ENCODE assay signal across 11 cellular contexts in the genomic region with DNA sequence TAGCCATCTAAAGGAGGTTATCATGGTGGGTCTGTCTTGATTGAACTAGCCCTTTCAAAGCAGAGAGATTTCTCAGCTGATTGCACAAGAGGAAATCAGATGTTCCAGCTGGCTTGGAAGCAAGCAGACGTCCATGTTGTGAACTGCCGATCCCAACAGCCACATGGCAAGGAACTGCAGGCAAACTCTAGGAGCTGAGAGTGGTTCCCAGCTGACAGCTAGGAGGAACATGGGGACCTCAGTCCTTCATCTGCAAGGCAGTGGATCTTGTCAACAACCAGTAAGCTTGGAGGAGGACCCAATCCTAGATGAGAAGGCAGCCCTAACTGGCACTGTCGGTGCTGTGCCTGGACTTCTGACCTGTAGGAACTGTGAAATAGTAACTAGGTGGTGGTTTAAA. TPM values are rescaled to one million over a fixed set of nuclear protein-coding genes. Genes with fewer than 3 reads are reported as not detected.
DNase-seq lines count a peak whose midpoint lies in the region; FAIRE-seq and TF ChIP-seq lines count a peak whose summit lies in the region.
"Had no signal": no experiment of that assay in that cellular context is flagged by ENCODE, and none has a peak within 500 bp of the region (broad histone marks: within the 10 kb centered on the region; RNA-seq: fewer than 3 reads in every experiment).

No MANE protein-coding gene starts in this region.

- peaks cover 58 to 71% of the 10 kb centered on the region in 2 donors for H3K4me1 ChIP-seq in duodenal mucosa (ENCODE audit: control insufficient read depth in 1 of 2, insufficient read depth in 2 of 2, low read length in 2 of 2)
- peaks cover 4 to 52% (median 33%) of the 10 kb centered on the region in 4 donors for H3K4me1 ChIP-seq in liver (ENCODE audit: control insufficient read depth in 4 of 4, insufficient read depth in 4 of 4, low read length in 3 of 4)
- peaks cover 13 to 57% (median 40%) of the 10 kb centered on the region in 5 donors for H3K4me1 ChIP-seq in subcutaneous abdominal adipose tissue (ENCODE audit: control insufficient read depth in 5 of 5, insufficient read depth in 5 of 5, low read length in 5 of 5)

- H3K27ac ChIP-seq in duodenal mucosa (ENCODE audit: low read depth, low read length) = peak overlapping the region; percentile 28
- H3K27ac ChIP-seq in liver (ENCODE audit: low read depth in 1 of 2, low read length in 2 of 2) = peak overlapping the region; percentile 47 to 88
- H3K27ac ChIP-seq in subcutaneous abdominal adipose tissue (ENCODE audit: low read depth, low read length) = peak overlapping the region; percentile 15

- H3K9ac ChIP-seq in duodenal mucosa (ENCODE audit: low read depth in 1 of 2, low read length in 2 of 2) (peak overlapping the region in 1 of 2 donors; percentile 49), liver (ENCODE audit: low read depth in 1 of 2, low read length in 2 of 2) (no peak overlapping the region), subcutaneous abdominal adipose tissue (ENCODE audit: low read length in 5 of 5) (peak overlapping the region in 1 of 5 donors; percentile 65)

- 13% methylated on average over 3 of the region's 3 CpGs for WGBS in liver

- no peaks in the 10 kb centered on the region for H3K36me3 ChIP-seq in duodenal mucosa (ENCODE audit: control insufficient read depth in 1 of 2, insufficient read depth in 2 of 2, low read length in 2 of 2)
- H3K36me3 ChIP-seq in liver (ENCODE audit: control insufficient read depth in 4 of 4, insufficient read depth in 3 of 4, low read depth in 1 of 4, low read length in 3 of 4) = no peaks in the 10 kb centered on the region
- H3K36me3 ChIP-seq in subcutaneous abdominal adipose tissue (ENCODE audit: control insufficient read depth in 5 of 5, insufficient read depth in 5 of 5, low read length in 5 of 5) = peaks cover 0 to 8% (median 4%) of the 10 kb centered on the region in 5 donors

- TF ChIP-seq CTCF in liver (IDR thresholded peaks at IDR 0.05; ENCODE audit: low read depth, low read length, missing input control) = no peak

- no peak for TF ChIP-seq RAD21 in liver (IDR thresholded peaks at IDR 0.05)

- H3K4me3 ChIP-seq in duodenal mucosa (ENCODE audit: low read depth in 1 of 2, low read length in 2 of 2) (peak overlapping the region; percentile 41 to 48), liver (ENCODE audit: low read depth in 1 of 3, low read length in 3 of 3) (peak overlapping the region in 2 of 3 donors; percentile 9 to 27), subcutaneous abdominal adipose tissue (ENCODE audit: low read depth in 1 of 5, low read length in 5 of 5) (peak overlapping the region in 4 of 5 donors; percentile 3 to 56 (median 20))
- H3K4me3 ChIP-seq: esophagus muscularis mucosa had no signal

- DNase-seq in HCEC 1CT = peak; percentile 9
- no peak for DNase-seq in urothelium cell line (ENCODE audit: low spot score)
- DNase-seq in NK-92 treated with Interleukin-12 subunit alpha and Interleukin-12 subunit beta, amount 100 ng/mL, for 24 hours (lab: John Stamatoyannopoulos, UW) = no peak
- DNase-seq in activated CD4-positive, alpha-beta T cell treated with anti-CD3 and anti-CD28 coated beads for 48 hours = no peak
- DNase-seq: SHP77 treated with DMSO at 0.1 percent for 48 hours; stimulated activated CD4-positive, alpha-beta T cell treated with anti-CD3 and anti-CD28 coated beads, Interleukin-4, amount 100 ng/mL, for 24 hours; stimulated activated naive CD4-positive, alpha-beta T cell had no signal

- no peak for FAIRE-seq in urothelium cell line (lab: Jason Lieb, UNC)

- H3K27me3 ChIP-seq in duodenal mucosa (ENCODE audit: control insufficient read depth in 1 of 2, insufficient read depth in 2 of 2, low read length in 2 of 2) (no peaks in the 10 kb centered on the region), liver (ENCODE audit: control insufficient read depth in 4 of 4, insufficient read depth in 4 of 4, low read length in 3 of 4) (no peaks in the 10 kb centered on the region), subcutaneous abdominal adipose tissue (ENCODE audit: control insufficient read depth in 5 of 5, insufficient read depth in 4 of 5, low read length in 5 of 5) (no peaks in the 10 kb centered on the region)
- H3K27me3 ChIP-seq: esophagus muscularis mucosa had no signal

- H3K9me3 ChIP-seq in duodenal mucosa (ENCODE audit: control insufficient read depth in 1 of 2, low read length in 2 of 2) (no peaks in the 10 kb centered on the region), liver (ENCODE audit: control insufficient read depth in 4 of 4, low read length in 3 of 4) (no peaks in the 10 kb centered on the region), subcutaneous abdominal adipose tissue (ENCODE audit: control insufficient read depth in 5 of 5, low read length in 5 of 5) (no peaks in the 10 kb centered on the region)
- H3K9me3 ChIP-seq: esophagus muscularis mucosa had no signal

TF ChIP-seq in liver, 16 proteins besides CTCF, POLR2A, EP300 and RAD21:
- TF ChIP-seq FOXA2 (IDR thresholded peaks at IDR 0.05) = no peak
- TF ChIP-seq JUND (IDR thresholded peaks at IDR 0.05) = no peak
- TF ChIP-seq, protein P1, sequence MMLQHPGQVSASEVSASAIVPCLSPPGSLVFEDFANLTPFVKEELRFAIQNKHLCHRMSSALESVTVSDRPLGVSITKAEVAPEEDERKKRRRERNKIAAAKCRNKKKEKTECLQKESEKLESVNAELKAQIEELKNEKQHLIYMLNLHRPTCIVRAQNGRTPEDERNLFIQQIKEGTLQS (IDR thresholded peaks at IDR 0.05) = no peak
- TF ChIP-seq, protein P2, sequence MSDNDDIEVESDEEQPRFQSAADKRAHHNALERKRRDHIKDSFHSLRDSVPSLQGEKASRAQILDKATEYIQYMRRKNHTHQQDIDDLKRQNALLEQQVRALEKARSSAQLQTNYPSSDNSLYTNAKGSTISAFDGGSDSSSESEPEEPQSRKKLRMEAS (IDR thresholded peaks at IDR 0.05) = peak; percentile 70
- peak; percentile 3 for TF ChIP-seq HNF4G (IDR thresholded peaks at IDR 0.05)
- peak; percentile 54 for TF ChIP-seq SP1 (IDR thresholded peaks at IDR 0.05)
- TF ChIP-seq YY1 (IDR thresholded peaks at IDR 0.05) = peak; percentile 95
- TF ChIP-seq, protein P3, sequence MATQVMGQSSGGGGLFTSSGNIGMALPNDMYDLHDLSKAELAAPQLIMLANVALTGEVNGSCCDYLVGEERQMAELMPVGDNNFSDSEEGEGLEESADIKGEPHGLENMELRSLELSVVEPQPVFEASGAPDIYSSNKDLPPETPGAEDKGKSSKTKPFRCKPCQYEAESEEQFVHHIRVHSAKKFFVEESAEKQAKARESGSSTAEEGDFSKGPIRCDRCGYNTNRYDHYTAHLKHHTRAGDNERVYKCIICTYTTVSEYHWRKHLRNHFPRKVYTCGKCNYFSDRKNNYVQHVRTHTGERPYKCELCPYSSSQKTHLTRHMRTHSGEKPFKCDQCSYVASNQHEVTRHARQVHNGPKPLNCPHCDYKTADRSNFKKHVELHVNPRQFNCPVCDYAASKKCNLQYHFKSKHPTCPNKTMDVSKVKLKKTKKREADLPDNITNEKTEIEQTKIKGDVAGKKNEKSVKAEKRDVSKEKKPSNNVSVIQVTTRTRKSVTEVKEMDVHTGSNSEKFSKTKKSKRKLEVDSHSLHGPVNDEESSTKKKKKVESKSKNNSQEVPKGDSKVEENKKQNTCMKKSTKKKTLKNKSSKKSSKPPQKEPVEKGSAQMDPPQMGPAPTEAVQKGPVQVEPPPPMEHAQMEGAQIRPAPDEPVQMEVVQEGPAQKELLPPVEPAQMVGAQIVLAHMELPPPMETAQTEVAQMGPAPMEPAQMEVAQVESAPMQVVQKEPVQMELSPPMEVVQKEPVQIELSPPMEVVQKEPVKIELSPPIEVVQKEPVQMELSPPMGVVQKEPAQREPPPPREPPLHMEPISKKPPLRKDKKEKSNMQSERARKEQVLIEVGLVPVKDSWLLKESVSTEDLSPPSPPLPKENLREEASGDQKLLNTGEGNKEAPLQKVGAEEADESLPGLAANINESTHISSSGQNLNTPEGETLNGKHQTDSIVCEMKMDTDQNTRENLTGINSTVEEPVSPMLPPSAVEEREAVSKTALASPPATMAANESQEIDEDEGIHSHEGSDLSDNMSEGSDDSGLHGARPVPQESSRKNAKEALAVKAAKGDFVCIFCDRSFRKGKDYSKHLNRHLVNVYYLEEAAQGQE (IDR thresholded peaks at IDR 0.05) = no peak
- peak; percentile 31 to 52 for TF ChIP-seq RXRA (IDR thresholded peaks at IDR 0.05)
- TF ChIP-seq EGR1 (IDR thresholded peaks at IDR 0.05; ENCODE audit: low read depth in 2 of 2) = no peak
- TF ChIP-seq HNF4A (conservative IDR thresholded peaks at IDR 0.05) = peak; percentile 66 to 77
- TF ChIP-seq NR2F2 (IDR thresholded peaks at IDR 0.05) = peak; percentile 48
- TF ChIP-seq, protein P4, sequence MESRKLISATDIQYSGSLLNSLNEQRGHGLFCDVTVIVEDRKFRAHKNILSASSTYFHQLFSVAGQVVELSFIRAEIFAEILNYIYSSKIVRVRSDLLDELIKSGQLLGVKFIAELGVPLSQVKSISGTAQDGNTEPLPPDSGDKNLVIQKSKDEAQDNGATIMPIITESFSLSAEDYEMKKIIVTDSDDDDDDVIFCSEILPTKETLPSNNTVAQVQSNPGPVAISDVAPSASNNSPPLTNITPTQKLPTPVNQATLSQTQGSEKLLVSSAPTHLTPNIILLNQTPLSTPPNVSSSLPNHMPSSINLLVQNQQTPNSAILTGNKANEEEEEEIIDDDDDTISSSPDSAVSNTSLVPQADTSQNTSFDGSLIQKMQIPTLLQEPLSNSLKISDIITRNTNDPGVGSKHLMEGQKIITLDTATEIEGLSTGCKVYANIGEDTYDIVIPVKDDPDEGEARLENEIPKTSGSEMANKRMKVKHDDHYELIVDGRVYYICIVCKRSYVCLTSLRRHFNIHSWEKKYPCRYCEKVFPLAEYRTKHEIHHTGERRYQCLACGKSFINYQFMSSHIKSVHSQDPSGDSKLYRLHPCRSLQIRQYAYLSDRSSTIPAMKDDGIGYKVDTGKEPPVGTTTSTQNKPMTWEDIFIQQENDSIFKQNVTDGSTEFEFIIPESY (IDR thresholded peaks at IDR 0.05) = no peak

RNA-seq across cellular contexts. Expression of a gene that starts 7.7 kb away (rescaled TPM):
- 10 to 100 TPM in 1 of 2 donors, 1 to 10 TPM in 1; 7.4 to 21.9 TPM for total RNA-seq in liver
- polyA plus RNA-seq in liver = 10 to 100 TPM in 1 of 2 donors, 1 to 10 TPM in 1; 4.0 to 16.5 TPM

RNA-seq across cellular contexts. Expression of a gene that starts 47.5 kb away (rescaled TPM):
- 1 to 10 TPM; 1.9 to 9.9 TPM for total RNA-seq in liver
- polyA plus RNA-seq in liver = 1 to 10 TPM; 1.1 to 3.1 TPM

RNA-seq across cellular contexts. Expression of a gene that starts 51.9 kb away (rescaled TPM):
- total RNA-seq in liver = 1 to 10 TPM; 7.5 to 7.9 TPM
- 1 to 10 TPM; 3.1 to 4.7 TPM for polyA plus RNA-seq in liver

Comparison
In these comparisons a context has a peak if more than half of its experiments do, and no peak if none do; other contexts are left out.
1. H3K27ac ChIP-seq: peak in every context shown above with its lines; median percentile 68 in liver; 28 in duodenal mucosa; 15 in subcutaneous abdominal adipose tissue.